ENCODE assay signal across 1 cellular context in the genomic region with DNA sequence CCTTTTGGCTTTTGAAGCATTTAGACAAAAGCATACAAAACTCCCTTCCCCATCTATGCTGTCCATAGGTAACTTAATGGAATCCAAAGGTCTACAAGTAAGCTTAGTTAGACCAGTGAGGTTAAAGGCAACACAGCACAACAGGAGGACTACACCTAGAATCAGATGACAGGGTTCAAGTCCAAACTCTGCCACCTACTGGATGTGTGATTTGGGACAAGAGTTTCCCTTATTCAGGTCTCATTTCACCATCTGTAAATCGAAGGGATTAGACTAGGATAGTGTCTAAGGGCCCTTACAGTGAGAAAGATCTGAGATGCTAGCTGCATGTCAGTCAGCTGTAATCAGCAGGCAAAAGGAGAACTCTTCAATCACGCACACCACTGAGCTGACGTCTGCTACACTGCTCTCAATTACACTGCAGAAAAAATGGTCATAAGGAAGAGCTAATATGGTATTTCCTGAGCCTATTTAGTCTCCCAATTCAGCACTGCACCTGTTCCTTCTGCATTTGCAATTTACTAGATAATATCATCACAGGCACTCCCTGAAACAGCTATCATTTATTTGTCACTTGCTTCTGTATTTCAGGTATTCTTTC.
TF ChIP-seq lines count a peak whose summit lies in the region.

No MANE protein-coding gene starts in this region.

TF ChIP-seq in GM23338, 12 proteins besides CTCF, POLR2A, EP300 and RAD21 (continued from another document):
- TF ChIP-seq, protein P1, sequence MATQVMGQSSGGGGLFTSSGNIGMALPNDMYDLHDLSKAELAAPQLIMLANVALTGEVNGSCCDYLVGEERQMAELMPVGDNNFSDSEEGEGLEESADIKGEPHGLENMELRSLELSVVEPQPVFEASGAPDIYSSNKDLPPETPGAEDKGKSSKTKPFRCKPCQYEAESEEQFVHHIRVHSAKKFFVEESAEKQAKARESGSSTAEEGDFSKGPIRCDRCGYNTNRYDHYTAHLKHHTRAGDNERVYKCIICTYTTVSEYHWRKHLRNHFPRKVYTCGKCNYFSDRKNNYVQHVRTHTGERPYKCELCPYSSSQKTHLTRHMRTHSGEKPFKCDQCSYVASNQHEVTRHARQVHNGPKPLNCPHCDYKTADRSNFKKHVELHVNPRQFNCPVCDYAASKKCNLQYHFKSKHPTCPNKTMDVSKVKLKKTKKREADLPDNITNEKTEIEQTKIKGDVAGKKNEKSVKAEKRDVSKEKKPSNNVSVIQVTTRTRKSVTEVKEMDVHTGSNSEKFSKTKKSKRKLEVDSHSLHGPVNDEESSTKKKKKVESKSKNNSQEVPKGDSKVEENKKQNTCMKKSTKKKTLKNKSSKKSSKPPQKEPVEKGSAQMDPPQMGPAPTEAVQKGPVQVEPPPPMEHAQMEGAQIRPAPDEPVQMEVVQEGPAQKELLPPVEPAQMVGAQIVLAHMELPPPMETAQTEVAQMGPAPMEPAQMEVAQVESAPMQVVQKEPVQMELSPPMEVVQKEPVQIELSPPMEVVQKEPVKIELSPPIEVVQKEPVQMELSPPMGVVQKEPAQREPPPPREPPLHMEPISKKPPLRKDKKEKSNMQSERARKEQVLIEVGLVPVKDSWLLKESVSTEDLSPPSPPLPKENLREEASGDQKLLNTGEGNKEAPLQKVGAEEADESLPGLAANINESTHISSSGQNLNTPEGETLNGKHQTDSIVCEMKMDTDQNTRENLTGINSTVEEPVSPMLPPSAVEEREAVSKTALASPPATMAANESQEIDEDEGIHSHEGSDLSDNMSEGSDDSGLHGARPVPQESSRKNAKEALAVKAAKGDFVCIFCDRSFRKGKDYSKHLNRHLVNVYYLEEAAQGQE (IDR thresholded peaks at IDR 0.05; ENCODE audit: unreplicated experiment), result no peak
TF ChIP-seq in GM23338: peak in this region for 0.
